24 cellular contexts compared by ENCODE assay signal in genomic region chr9:106069241-106069640, GRCh38.
A peak's percentile ranks its signal among the peaks of the same experiment; 100 is the strongest.
DNase-seq lines count a peak whose midpoint lies in the region; ATAC-seq and TF ChIP-seq lines count a peak whose summit lies in the region.
"Had no signal": no experiment of that assay in that cellular context is flagged by ENCODE, and none has a peak within 500 bp of the region (broad histone marks: within the 10 kb centered on the region; RNA-seq: fewer than 3 reads in every experiment).

No MANE protein-coding gene starts in this region.

- TF ChIP-seq CTCF in cardiac muscle cell (IDR thresholded peaks at IDR 0.05; ENCODE audit: low read depth, low read length) (no peak), endodermal cell (conservative IDR thresholded peaks at IDR 0.05) (no peak), lower lobe of right lung (IDR thresholded peaks at IDR 0.05) (no peak)

- H3K36me3 ChIP-seq in cardiac muscle cell (no peaks in the 10 kb centered on the region), endodermal cell (ENCODE audit: control insufficient read depth, insufficient read depth, low read length) (no peaks in the 10 kb centered on the region), lower lobe of right lung (no peaks in the 10 kb centered on the region)
- H3K36me3 ChIP-seq: BLaER1 treated with 17β-estradiol and CSF1 and Interleukin-3, amounts not matched to agents 10 nM and 100 nM had no signal

- H3K9me3 Mint-ChIP-seq in endodermal cell, result no peaks in the 10 kb centered on the region
- H3K9me3 Mint-ChIP-seq: H9 had no signal

- no peak overlapping the region for H3K27ac Mint-ChIP-seq in endodermal cell
- H3K27ac Mint-ChIP-seq: CD4-positive, alpha-beta memory T cell; H9; HFFc6 had no signal

- intact Hi-C loops in right cardiac atrium (cut with DNase I), result no loop called here
- intact Hi-C loops in lower lobe of right lung (cut with DNase I), result no loop called here

- H3K4me3 ChIP-seq in cardiac muscle cell (no peak overlapping the region), right cardiac atrium (ENCODE audit: low read length) (no peak overlapping the region), endodermal cell (ENCODE audit: low read length) (peak overlapping the region; percentile 6), lower lobe of right lung (no peak overlapping the region)
- H3K4me3 ChIP-seq: BLaER1 treated with 17β-estradiol and CSF1 and Interleukin-3, amounts not matched to agents 10 nM and 100 nM; GM23248 had no signal

- TF ChIP-seq POLR2A in GM18505 (IDR thresholded peaks at IDR 0.05; ENCODE audit: borderline replicate concordance, extremely low read depth, insufficient read depth, insufficient read length), result no peak

- no peak overlapping the region for H3K9ac ChIP-seq in endodermal cell (ENCODE audit: extremely low read depth, low read length, poor library complexity, severe bottlenecking)
- H3K9ac ChIP-seq: BLaER1 treated with 17β-estradiol and CSF1 and Interleukin-3, amounts not matched to agents 10 nM and 100 nM; GM23248 had no signal

- peaks cover 80% of the 10 kb centered on the region for H3K4me1 ChIP-seq in cardiac muscle cell (ENCODE audit: low read depth)
- H3K4me1 ChIP-seq in right cardiac atrium (ENCODE audit: control insufficient read depth, insufficient read depth, low read length), result no peaks in the 10 kb centered on the region
- peaks cover 4% of the 10 kb centered on the region for H3K4me1 ChIP-seq in endodermal cell (ENCODE audit: control insufficient read depth, insufficient read depth, low read length)
- H3K4me1 ChIP-seq in lower lobe of right lung, result no peaks in the 10 kb centered on the region
- H3K4me1 ChIP-seq: BLaER1 treated with 17β-estradiol and CSF1 and Interleukin-3, amounts not matched to agents 10 nM and 100 nM had no signal

- DNase-seq in cardiac muscle cell (ENCODE audit: low read depth in 1 of 2, low spot score in 1 of 2) (no peak), right cardiac atrium (no peak), endodermal cell (no peak), foreskin melanocyte (peak; percentile 97), stromal cell of bone marrow (ENCODE audit: low read depth) (peak; percentile 31), DMS114 treated with DMSO at 0.1 percent for 48 hours (lab: John Stamatoyannopoulos, UW; ENCODE audit: unreplicated experiment) (no peak), lower lobe of right lung (no peak)
- DNase-seq: 8988T; CD4-positive, alpha-beta memory T cell; DMS153; GM23248; H9; HFFc6; KG1; NCI-H1092 treated with DMSO at 0.1 percent for 48 hours; NCI-H2081 treated with DMSO at 0.1 percent for 48 hours; NCI-H2171 treated with DMSO at 0.1 percent for 48 hours; NCI-H446; NCI-H526; RPMI8226; SHP77 had no signal

- H3K27me3 Mint-ChIP-seq in endodermal cell (ENCODE audit: insufficient read depth), result no peaks in the 10 kb centered on the region
- H3K27me3 Mint-ChIP-seq: CD4-positive, alpha-beta memory T cell had no signal

- H3K27ac ChIP-seq in cardiac muscle cell, result peak overlapping the region; percentile 89
- H3K27ac ChIP-seq in right cardiac atrium (ENCODE audit: low read length), result no peak overlapping the region
- no peak overlapping the region for H3K27ac ChIP-seq in endodermal cell (ENCODE audit: low read depth, low read length)
- no peak overlapping the region for H3K27ac ChIP-seq in lower lobe of right lung
- H3K27ac ChIP-seq: BLaER1 treated with 17β-estradiol and CSF1 and Interleukin-3, amounts not matched to agents 10 nM and 100 nM; GM23248 had no signal

- H3K9me3 ChIP-seq in cardiac muscle cell (ENCODE audit: low read depth) (no peaks in the 10 kb centered on the region), right cardiac atrium (ENCODE audit: control insufficient read depth, low read length) (no peaks in the 10 kb centered on the region), endodermal cell (ENCODE audit: control insufficient read depth, low read length) (no peaks in the 10 kb centered on the region), lower lobe of right lung (no peaks in the 10 kb centered on the region)
- H3K9me3 ChIP-seq: BLaER1 treated with 17β-estradiol and CSF1 and Interleukin-3, amounts not matched to agents 10 nM and 100 nM had no signal

- no peak for ATAC-seq in right cardiac atrium
- ATAC-seq in lower lobe of right lung, result no peak
- ATAC-seq in GM18505 (IDR thresholded peaks at IDR 0.05; ENCODE audit: unreplicated experiment), result no peak
- ATAC-seq: SK-N-SH treated with all-trans-retinoic acid at 6 μM for 48 hours had no signal

- H3K4me3 Mint-ChIP-seq in endodermal cell, result no peak overlapping the region
- H3K4me3 Mint-ChIP-seq: CD4-positive, alpha-beta memory T cell; H9; HFFc6 had no signal

- H3K27me3 ChIP-seq in cardiac muscle cell, result no peaks in the 10 kb centered on the region
- no peaks in the 10 kb centered on the region for H3K27me3 ChIP-seq in right cardiac atrium (ENCODE audit: control insufficient read depth, insufficient read depth)
- H3K27me3 ChIP-seq in endodermal cell (ENCODE audit: control insufficient read depth, insufficient read depth, low read length, poor library complexity, severe bottlenecking), result no peaks in the 10 kb centered on the region
- H3K27me3 ChIP-seq in lower lobe of right lung (ENCODE audit: low read depth), result no peaks in the 10 kb centered on the region
- H3K27me3 ChIP-seq: BLaER1 treated with 17β-estradiol and CSF1 and Interleukin-3, amounts not matched to agents 10 nM and 100 nM had no signal

- 91% methylated on average over 2 of the region's 2 CpGs for WGBS in right cardiac atrium
- 89 to 90% methylated on average over 2 of the region's 2 CpGs for WGBS in endodermal cell (ENCODE audit: insufficient coverage in 1 of 2, insufficient read length in 1 of 2), 2 experiments

- peaks cover 12% of the 10 kb centered on the region for H3K4me1 Mint-ChIP-seq in endodermal cell
- H3K4me1 Mint-ChIP-seq: CD4-positive, alpha-beta memory T cell; H9 had no signal

- no peaks in the 10 kb centered on the region for H3K36me3 Mint-ChIP-seq in endodermal cell (ENCODE audit: low read depth)
- H3K36me3 Mint-ChIP-seq: CD4-positive, alpha-beta memory T cell had no signal

Comparison
In these comparisons a context has a peak if more than half of its experiments do, and no peak if none do; other contexts are left out.
1. DNase-seq: peak in foreskin melanocyte (single experiment) and stromal cell of bone marrow (single experiment); none in cardiac muscle cell (0 of 2), right cardiac atrium (0 of 3), endodermal cell (single experiment), DMS114 treated with DMSO at 0.1 percent for 48 hours (single experiment) and lower lobe of right lung (single experiment).